Comparison of ENCODE assay signal across 8 cellular contexts in the genomic region with DNA sequence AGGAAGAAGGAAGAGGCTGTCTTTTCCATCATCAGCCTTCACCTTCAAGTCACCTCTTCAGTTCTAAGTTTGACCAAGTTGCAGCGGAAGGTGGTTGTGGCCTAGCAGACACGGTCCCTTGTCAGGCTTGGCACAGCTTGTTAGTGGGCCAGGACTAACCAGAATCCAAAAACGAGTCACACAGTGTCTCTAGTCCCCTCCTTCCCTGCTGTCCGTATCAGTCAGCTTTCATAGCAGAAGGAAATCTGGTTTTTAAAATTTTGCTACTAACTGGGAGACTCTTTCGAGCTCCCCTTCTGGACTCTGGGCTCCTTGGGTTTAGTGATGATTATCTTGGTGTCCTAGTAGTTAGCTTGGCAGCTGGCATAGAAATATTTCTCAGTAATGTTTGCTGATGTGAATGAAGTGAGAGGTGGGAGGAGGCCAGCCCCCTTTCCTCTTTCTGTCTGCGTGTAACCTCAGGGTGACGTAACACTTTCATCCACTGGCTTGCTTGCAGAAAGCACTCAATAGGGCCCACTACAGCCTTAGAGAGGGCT. TPM values are rescaled to one million over a fixed set of nuclear protein-coding genes. Genes with fewer than 3 reads are reported as not detected.
DNase-seq lines count a peak whose midpoint lies in the region; ATAC-seq, FAIRE-seq and TF ChIP-seq lines count a peak whose summit lies in the region.

No MANE protein-coding gene starts in this region.

- no peaks in the 10 kb centered on the region for H3K27me3 ChIP-seq in lower lobe of right lung (ENCODE audit: low read depth)
- H3K27me3 ChIP-seq in pancreas, result no peaks in the 10 kb centered on the region

- no peak for FAIRE-seq in pancreas (lab: Jason Lieb, UNC)

- peak overlapping the region; percentile 82 to 99 (median 98) for H3K27ac Mint-ChIP-seq in IgD-negative memory B cell
- H3K27ac Mint-ChIP-seq in stimulated activated naive B cell treated with anti-CD40 and anti-IgM and Interleukin-4, amounts not matched to agents 10 μg/mL and 1 μg/mL and 100 μg/mL, for 72 hours, result peak overlapping the region; percentile 97

- 50 to 52% methylated on average over 7 of the region's 7 CpGs for WGBS in pancreas, 2 donors

- H3K27ac ChIP-seq in lower lobe of right lung (peak overlapping the region; percentile 96), pancreas (peak overlapping the region in 2 of 4 donors; percentile 95 to 98)

- no peaks in the 10 kb centered on the region for H3K9me3 ChIP-seq in lower lobe of right lung
- no peaks in the 10 kb centered on the region for H3K9me3 ChIP-seq in pancreas

- H3K9me3 Mint-ChIP-seq in IgD-negative memory B cell, result no peaks in the 10 kb centered on the region
- no peaks in the 10 kb centered on the region for H3K9me3 Mint-ChIP-seq in stimulated activated naive B cell treated with anti-CD40 and anti-IgM and Interleukin-4, amounts not matched to agents 10 μg/mL and 1 μg/mL and 100 μg/mL, for 72 hours

- no peaks in the 10 kb centered on the region for H3K27me3 Mint-ChIP-seq in IgD-negative memory B cell
- no peaks in the 10 kb centered on the region for H3K27me3 Mint-ChIP-seq in stimulated activated naive B cell treated with anti-CD40 and anti-IgM and Interleukin-4, amounts not matched to agents 10 μg/mL and 1 μg/mL and 100 μg/mL, for 72 hours

- peaks cover 43 to 59% (median 53%) of the 10 kb centered on the region in 3 donors for H3K4me1 Mint-ChIP-seq in IgD-negative memory B cell
- H3K4me1 Mint-ChIP-seq in stimulated activated naive B cell treated with anti-CD40 and anti-IgM and Interleukin-4, amounts not matched to agents 10 μg/mL and 1 μg/mL and 100 μg/mL, for 72 hours, result peaks cover 43 to 71% of the 10 kb centered on the region in 2 donors

- H3K36me3 Mint-ChIP-seq in IgD-negative memory B cell, result peaks cover 1% of the 10 kb centered on the region
- peaks cover 21 to 25% of the 10 kb centered on the region in 2 donors for H3K36me3 Mint-ChIP-seq in stimulated activated naive B cell treated with anti-CD40 and anti-IgM and Interleukin-4, amounts not matched to agents 10 μg/mL and 1 μg/mL and 100 μg/mL, for 72 hours

- POLR2A ChIA-PET in GM10248 (lab: Yijun Ruan, JAX), result interaction anchor here (0.6 kb wide), 1 partner anchor 94 kb away, joined by 7 read pairs; no protein-coding TSS in a partner anchor

- H3K4me3 ChIP-seq in lower lobe of right lung (peak overlapping the region; percentile 82), pancreas (peak overlapping the region in 2 of 4 donors; percentile 75 to 78)

- CTCF ChIA-PET in GM10248 (lab: Yijun Ruan, JAX), result no interaction called here

- H3K36me3 ChIP-seq in lower lobe of right lung (no peaks in the 10 kb centered on the region), pancreas (no peaks in the 10 kb centered on the region)

- no peak for TF ChIP-seq CTCF in GM10248 (IDR thresholded peaks at IDR 0.05; ENCODE audit: control extremely low read depth, extremely low read depth, low read depth, missing control alignments)
- no peak for TF ChIP-seq CTCF in lower lobe of right lung (IDR thresholded peaks at IDR 0.05)
- no peak for TF ChIP-seq CTCF in pancreas (IDR thresholded peaks at IDR 0.05)

- DNase-seq in GM10248 (ENCODE audit: extremely low spot score) (peak; percentile 52), lower lobe of right lung (no peak), pancreas (no peak), NCI-H2171 treated with DMSO at 0.1 percent for 48 hours (lab: John Stamatoyannopoulos, UW) (no peak)
- DNase-seq in activated naive CD4-positive, alpha-beta T cell treated with anti-CD3 and anti-CD28 coated beads, Interleukin-2, amount 50 U/mL, for 16 hours, result peak; percentile 48
- peak; percentile 32 for DNase-seq in stimulated activated naive B cell treated with anti-CD40 and anti-IgM and Interleukin-4, amounts not matched to agents 10 μg/mL and 1 μg/mL and 100 μg/mL, for 72 hours

- peak overlapping the region; percentile 93 to 100 (median 98) for H3K4me3 Mint-ChIP-seq in IgD-negative memory B cell
- H3K4me3 Mint-ChIP-seq in stimulated activated naive B cell treated with anti-CD40 and anti-IgM and Interleukin-4, amounts not matched to agents 10 μg/mL and 1 μg/mL and 100 μg/mL, for 72 hours, result peak overlapping the region; percentile 87 to 89

- no peak for ATAC-seq in lower lobe of right lung
- ATAC-seq in stimulated activated naive B cell treated with anti-CD40 and anti-IgM and Interleukin-4, amounts not matched to agents 10 μg/mL and 1 μg/mL and 100 μg/mL, for 72 hours (replicated peaks), result peak; percentile 19 to 27
- no peak for ATAC-seq in pancreas
- no peak for ATAC-seq in GM19035 (IDR thresholded peaks at IDR 0.05; ENCODE audit: unreplicated experiment)

- H3K4me1 ChIP-seq in lower lobe of right lung (peaks cover 65% of the 10 kb centered on the region), pancreas (peaks cover 16 to 32% (median 18%) of the 10 kb centered on the region in 3 donors)

- intact Hi-C loops in lower lobe of right lung (cut with DNase I), result no loop called here
- intact Hi-C loops in pancreas (cut with DNase I), result no loop called here

RNA-seq across cellular contexts. Expression of a gene that starts 3.8 kb away (rescaled TPM):
- polyA plus RNA-seq in IgD-negative memory B cell (9.8 TPM), pancreas (1 to 10 TPM; 5.1 to 5.3 TPM)
- total RNA-seq in lower lobe of right lung (48.4 TPM), pancreas (10 to 100 TPM; 16.1 to 31.6 (median 19.1) TPM)

Comparison
In these comparisons a context has a peak if more than half of its experiments do, and no peak if none do; other contexts are left out.
1. DNase-seq: peak in GM10248 (single experiment), activated naive CD4-positive, alpha-beta T cell treated with anti-CD3 and anti-CD28 coated beads, Interleukin-2, amount 50 U/mL, for 16 hours (single experiment) and stimulated activated naive B cell treated with anti-CD40 and anti-IgM and Interleukin-4, amounts not matched to agents 10 μg/mL and 1 μg/mL and 100 μg/mL, for 72 hours (single experiment); none in lower lobe of right lung (single experiment), pancreas (0 of 6) and NCI-H2171 treated with DMSO at 0.1 percent for 48 hours (single experiment).
2. ATAC-seq: peak in stimulated activated naive B cell treated with anti-CD40 and anti-IgM and Interleukin-4, amounts not matched to agents 10 μg/mL and 1 μg/mL and 100 μg/mL, for 72 hours (2 of 2); none in lower lobe of right lung (0 of 2), pancreas (0 of 4) and GM19035 (single experiment).